In genomic region chr10:102795453-102796406, GRCh38 we compare ENCODE assay signal across 9 cellular contexts. TPM values are rescaled to one million over a fixed set of nuclear protein-coding genes. Genes with fewer than 3 reads are reported as not detected.
A peak's percentile ranks its signal among the peaks of the same experiment; 100 is the strongest.
DNase-seq lines count a peak whose midpoint lies in the region; ATAC-seq and TF ChIP-seq lines count a peak whose summit lies in the region.
"Had no signal": no experiment of that assay in that cellular context is flagged by ENCODE, and none has a peak within 500 bp of the region (broad histone marks: within the 10 kb centered on the region; RNA-seq: fewer than 3 reads in every experiment).

No MANE protein-coding gene starts in this region.

- intact Hi-C loops in esophagus squamous epithelium (cut with DNase I), result no loop called here
- intact Hi-C loops in left colon (cut with DNase I, micrococcal nuclease), result no loop called here

- peak overlapping the region in 1 of 2 donors; percentile 42 for H3K9ac ChIP-seq in stomach smooth muscle (ENCODE audit: low read length in 2 of 2)

- WGBS in esophagus squamous epithelium, 2 donors, result 72 to 78% methylated on average over 15 of the region's 15 CpGs

- H3K27me3 ChIP-seq in esophagus squamous epithelium (no peaks in the 10 kb centered on the region), stomach smooth muscle (ENCODE audit: control insufficient read depth in 1 of 2, insufficient read depth in 2 of 2, low read length in 2 of 2) (no peaks in the 10 kb centered on the region)

- H3K9me3 ChIP-seq in esophagus squamous epithelium (no peaks in the 10 kb centered on the region), stomach smooth muscle (ENCODE audit: control insufficient read depth in 2 of 2, low read length in 2 of 2) (no peaks in the 10 kb centered on the region)

- no peak for TF ChIP-seq POLR2A in esophagus squamous epithelium (IDR thresholded peaks at IDR 0.05)

- peak; percentile 46 for ATAC-seq in GM21447 (IDR thresholded peaks at IDR 0.05; ENCODE audit: unreplicated experiment)
- peak; percentile 18 for ATAC-seq in HG03439 (IDR thresholded peaks at IDR 0.05; ENCODE audit: unreplicated experiment)
- ATAC-seq in left colon, result no peak

- H3K36me3 ChIP-seq in esophagus squamous epithelium, result peaks cover 0 to 57% (median 5%) of the 10 kb centered on the region in 3 donors
- H3K36me3 ChIP-seq in stomach smooth muscle (ENCODE audit: control insufficient read depth in 2 of 2, insufficient read depth in 2 of 2, low read length in 2 of 2), result peaks cover 5 to 13% of the 10 kb centered on the region in 2 donors

- DNase-seq in esophagus squamous epithelium (lab: John Stamatoyannopoulos, UW), result no peak
- no peak for DNase-seq in left colon
- DNase-seq in dedifferentiated amniotic fluid mesenchymal stem cell (ENCODE audit: extremely low spot score), result no peak
- DNase-seq in central memory CD4-positive, alpha-beta T cell, result no peak

- H3K4me1 ChIP-seq in esophagus squamous epithelium (peaks cover 15 to 96% (median 39%) of the 10 kb centered on the region in 3 donors), stomach smooth muscle (ENCODE audit: control insufficient read depth, insufficient read depth, low read length) (peaks cover 65% of the 10 kb centered on the region)

- no peak for TF ChIP-seq CTCF in esophagus squamous epithelium (IDR thresholded peaks at IDR 0.05)

- H3K4me3 ChIP-seq in esophagus squamous epithelium, result peak overlapping the region in 1 of 4 donors; percentile 21
- H3K4me3 ChIP-seq in stomach smooth muscle (ENCODE audit: low read length in 2 of 2), result peak overlapping the region; percentile 22 to 58

- H3K27ac ChIP-seq in esophagus squamous epithelium (peak overlapping the region; percentile 22 to 80 (median 70)), stomach smooth muscle (ENCODE audit: low read length) (peak overlapping the region; percentile 73)

RNA-seq across cellular contexts. Expression of gene CYP17A1, which starts 41.5 kb away (rescaled TPM):
- total RNA-seq in esophagus squamous epithelium, result not detected
- total RNA-seq in left colon, result not detected
- total RNA-seq: fibroblast of lung, M059J had no signal

RNA-seq across cellular contexts. Expression of gene WBP1L, which starts 52.0 kb away (rescaled TPM):
- total RNA-seq in esophagus squamous epithelium (10 to 100 TPM; 40.6 to 61.4 (median 49.1) TPM), left colon (10 to 100 TPM; 37.8 to 47.8 TPM)

RNA-seq across cellular contexts. Expression of gene BORCS7, which starts 58.3 kb away (rescaled TPM):
- 10 to 100 TPM; 10.9 to 36.6 (median 19.7) TPM for total RNA-seq in esophagus squamous epithelium
- 10 to 100 TPM; 21.2 to 22.3 TPM for total RNA-seq in left colon
